In the genomic region with DNA sequence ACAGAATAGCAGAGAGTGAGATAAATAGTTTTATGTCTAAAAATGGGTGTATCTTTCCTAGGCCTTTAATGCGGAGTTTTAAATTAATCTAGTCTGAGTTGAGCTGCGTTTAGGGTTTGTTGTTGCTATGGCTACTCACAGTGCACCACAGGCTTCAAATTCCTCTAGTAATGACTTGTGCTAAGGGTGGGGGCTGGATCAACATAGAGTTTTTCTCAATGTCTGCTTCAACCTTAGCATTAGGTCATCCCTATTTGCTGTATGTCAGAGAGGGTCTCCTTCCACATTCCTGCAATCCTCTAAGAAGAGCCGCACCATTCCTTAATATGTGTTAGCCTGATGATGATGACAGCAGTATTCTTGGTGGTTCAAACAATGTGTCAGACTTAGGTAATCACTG, we compare ENCODE assay signal across 30 cellular contexts.
DNase-seq lines count a peak whose midpoint lies in the region; ATAC-seq, FAIRE-seq and TF ChIP-seq lines count a peak whose summit lies in the region.
"Had no signal": no experiment of that assay in that cellular context is flagged by ENCODE, and none has a peak within 500 bp of the region (broad histone marks: within the 10 kb centered on the region; RNA-seq: fewer than 3 reads in every experiment).

No MANE protein-coding gene starts in this region.

- H4K5ac ChIP-seq in mesendoderm (ENCODE audit: low read length): no peak overlapping the region

- H3K27me3 Mint-ChIP-seq in astrocyte (ENCODE audit: low read depth, unreplicated experiment): peaks cover 3% of the 10 kb centered on the region
- peaks cover 10 to 37% (median 14%) of the 10 kb centered on the region in 5 donors for H3K27me3 Mint-ChIP-seq in naive thymus-derived CD8-positive, alpha-beta T cell

- 37% methylated on average over 3 of the region's 3 CpGs for WGBS in esophagus muscularis mucosa
- no CpG with 5 or more reads among the region's 3 CpGs for WGBS in mesendoderm (ENCODE audit: extremely low coverage, insufficient coverage, low lambda C conversion rate)
- WGBS in tibial nerve, 2 donors: 66 to 69% methylated on average over 3 of the region's 3 CpGs

- H3K4me1 ChIP-seq in astrocyte (ENCODE audit: insufficient read depth, low read length) (peaks cover 5% of the 10 kb centered on the region), esophagus muscularis mucosa (no peaks in the 10 kb centered on the region), mesendoderm (ENCODE audit: control insufficient read depth, low read depth, low read length) (peaks cover 2% of the 10 kb centered on the region), tibial nerve (no peaks in the 10 kb centered on the region)
- H3K4me1 ChIP-seq: ascending aorta, BE2C, esophagus squamous epithelium, tibial artery had no signal

- no peak for ATAC-seq in naive thymus-derived CD8-positive, alpha-beta T cell

- no peaks in the 10 kb centered on the region for H3K27me3 ChIP-seq in astrocyte (ENCODE audit: insufficient read depth, low read length)
- H3K27me3 ChIP-seq in esophagus muscularis mucosa: no peaks in the 10 kb centered on the region
- no peaks in the 10 kb centered on the region for H3K27me3 ChIP-seq in mesendoderm (ENCODE audit: insufficient read depth, low read length, poor library complexity)
- H3K27me3 ChIP-seq in tibial nerve: no peaks in the 10 kb centered on the region
- H3K27me3 ChIP-seq: ascending aorta, BE2C, MG63, ovary had no signal

- peak overlapping the region; percentile 33 for H3K9ac ChIP-seq in astrocyte (ENCODE audit: low read length)
- no peak overlapping the region for H3K9ac ChIP-seq in mesendoderm (ENCODE audit: low read length)
- H3K9ac ChIP-seq: SK-N-SH had no signal

- no peak for TF ChIP-seq CTCF in astrocyte (IDR thresholded peaks at IDR 0.05; ENCODE audit: insufficient read depth, low read depth, low read length)
- TF ChIP-seq CTCF in esophagus muscularis mucosa (IDR thresholded peaks at IDR 0.05): no peak
- TF ChIP-seq CTCF in tibial nerve (IDR thresholded peaks at IDR 0.05): no peak

- H3K4me3 Mint-ChIP-seq in astrocyte (ENCODE audit: unreplicated experiment): no peak overlapping the region
- H3K4me3 Mint-ChIP-seq in naive thymus-derived CD8-positive, alpha-beta T cell: no peak overlapping the region
- H3K4me3 Mint-ChIP-seq: activated naive CD8-positive, alpha-beta T cell treated with anti-CD3 and anti-CD28 coated beads, Interleukin-2, amount 10 ng/mL, durations not matched to agents 7 days and 5 days; activated T-cell treated with anti-CD3 and anti-CD28 coated beads, Interleukin-2, amount 50 U/mL, for 24 hours; immature natural killer cell; nephron had no signal

- peak; percentile 4 for DNase-seq in EH (ENCODE audit: low read depth)
- DNase-seq in astrocyte (ENCODE audit: low read depth): peak; percentile 52
- DNase-seq in esophagus muscularis mucosa (ENCODE audit: extremely low spot score): peak; percentile 8
- DNase-seq in mesendoderm: peak; percentile 91
- DNase-seq in tibial nerve (ENCODE audit: low spot score in 2 of 2): no peak
- no peak for DNase-seq in naive thymus-derived CD8-positive, alpha-beta T cell
- no peak for DNase-seq in HuH-7.5 (ENCODE audit: low spot score)
- no peak for DNase-seq in central memory CD4-positive, alpha-beta T cell
- DNase-seq: activated CD4-positive, alpha-beta T cell treated with anti-CD3 and anti-CD28 coated beads for 48 hours; activated gamma-delta T cell; activated naive CD8-positive, alpha-beta T cell treated with anti-CD3 and anti-CD28 coated beads, Interleukin-2, amount 10 ng/mL, durations not matched to agents 7 days and 5 days; activated T-cell treated with anti-CD3 and anti-CD28 coated beads, Interleukin-2, amount 50 U/mL, for 24 hours; BE2C; effector memory CD4-positive, alpha-beta T cell; esophagus squamous epithelium; foreskin melanocyte; immature natural killer cell; KBM-7; MG63; NCI-H1417; NCI-H2081; NCI-H226; ovary; retina; SK-N-SH; tibial artery had no signal

- no peaks in the 10 kb centered on the region for H3K36me3 Mint-ChIP-seq in astrocyte (ENCODE audit: low read depth, unreplicated experiment)
- peaks cover 0 to 12% (median 0%) of the 10 kb centered on the region in 3 donors for H3K36me3 Mint-ChIP-seq in naive thymus-derived CD8-positive, alpha-beta T cell
- H3K36me3 Mint-ChIP-seq: activated naive CD8-positive, alpha-beta T cell treated with anti-CD3 and anti-CD28 coated beads, Interleukin-2, amount 10 ng/mL, durations not matched to agents 7 days and 5 days had no signal

- H3K4me2 ChIP-seq in astrocyte (ENCODE audit: low read length): peak overlapping the region; percentile 32
- H3K4me2 ChIP-seq in mesendoderm (ENCODE audit: low read length): no peak overlapping the region
- H3K4me2 ChIP-seq: SK-N-SH had no signal

- H4K20me1 ChIP-seq in astrocyte (ENCODE audit: insufficient read depth, low read length): no peaks in the 10 kb centered on the region

- intact Hi-C loops in esophagus muscularis mucosa (cut with DNase I): no loop called here

- no peaks in the 10 kb centered on the region for H3K79me1 ChIP-seq in mesendoderm (ENCODE audit: low read length)

- no peak overlapping the region for H2AK5ac ChIP-seq in mesendoderm (ENCODE audit: low read length)

- no peak overlapping the region for H3K18ac ChIP-seq in mesendoderm (ENCODE audit: low read length)

- H2BK120ac ChIP-seq in mesendoderm (ENCODE audit: low read depth, low read length): no peak overlapping the region

- no peak overlapping the region for H4K8ac ChIP-seq in mesendoderm (ENCODE audit: low read depth, low read length)

- H3K56ac ChIP-seq in mesendoderm (ENCODE audit: low read length): peak overlapping the region; percentile 15

- H3K23ac ChIP-seq in mesendoderm (ENCODE audit: low read length): no peak overlapping the region

- no peak for TF ChIP-seq POLR2A in esophagus muscularis mucosa (IDR thresholded peaks at IDR 0.05; ENCODE audit: low read depth)
- no peak for TF ChIP-seq POLR2A in tibial nerve (IDR thresholded peaks at IDR 0.05)

- TF ChIP-seq EP300 in esophagus muscularis mucosa (IDR thresholded peaks at IDR 0.05): no peak
- no peak for TF ChIP-seq EP300 in tibial nerve (IDR thresholded peaks at IDR 0.05)

- no peak overlapping the region for H2BK5ac ChIP-seq in mesendoderm (ENCODE audit: low read length)

- peaks cover 9% of the 10 kb centered on the region for H3K4me1 Mint-ChIP-seq in astrocyte (ENCODE audit: low read depth, unreplicated experiment)
- no peaks in the 10 kb centered on the region for H3K4me1 Mint-ChIP-seq in naive thymus-derived CD8-positive, alpha-beta T cell
- H3K4me1 Mint-ChIP-seq: activated naive CD8-positive, alpha-beta T cell treated with anti-CD3 and anti-CD28 coated beads, Interleukin-2, amount 10 ng/mL, durations not matched to agents 7 days and 5 days; immature natural killer cell; nephron had no signal

- H3K27ac ChIP-seq in astrocyte (ENCODE audit: low read depth, low read length) (peak overlapping the region; percentile 47), esophagus muscularis mucosa (replicated peaks in 1 of 4) (no peak overlapping the region), mesendoderm (ENCODE audit: low read depth, low read length) (no peak overlapping the region), tibial nerve (no peak overlapping the region)
- H3K27ac ChIP-seq: ascending aorta, esophagus squamous epithelium, ovary, tibial artery had no signal

- POLR2A ChIA-PET in naive thymus-derived CD8-positive, alpha-beta T cell (lab: Charles Lee): no interaction called here

- peaks cover 5% of the 10 kb centered on the region for H3K9me3 Mint-ChIP-seq in astrocyte (ENCODE audit: unreplicated experiment)
- H3K9me3 Mint-ChIP-seq in naive thymus-derived CD8-positive, alpha-beta T cell: peaks cover 0 to 4% (median 0%) of the 10 kb centered on the region in 9 donors
- H3K9me3 Mint-ChIP-seq: activated naive CD8-positive, alpha-beta T cell treated with anti-CD3 and anti-CD28 coated beads, Interleukin-2, amount 10 ng/mL, durations not matched to agents 7 days and 5 days; activated T-cell treated with anti-CD3 and anti-CD28 coated beads, Interleukin-2, amount 50 U/mL, for 24 hours; nephron had no signal

- H3K9me3 ChIP-seq in astrocyte (ENCODE audit: insufficient read depth, low read depth, low read length) (no peaks in the 10 kb centered on the region), esophagus muscularis mucosa (no peaks in the 10 kb centered on the region), tibial nerve (no peaks in the 10 kb centered on the region)
- H3K9me3 ChIP-seq: ascending aorta, BE2C, esophagus squamous epithelium, MG63, ovary, SK-N-SH, tibial artery had no signal

- no peak overlapping the region for H3K4ac ChIP-seq in mesendoderm (ENCODE audit: low read depth, low read length)

- H3K79me2 ChIP-seq in astrocyte (ENCODE audit: insufficient read depth, low read length) (no peaks in the 10 kb centered on the region), mesendoderm (ENCODE audit: control insufficient read depth, insufficient read depth, low read length) (no peaks in the 10 kb centered on the region)

- H3K27ac Mint-ChIP-seq in astrocyte (ENCODE audit: unreplicated experiment): peak overlapping the region; percentile 78
- H3K27ac Mint-ChIP-seq in naive thymus-derived CD8-positive, alpha-beta T cell: no peak overlapping the region
- H3K27ac Mint-ChIP-seq: activated naive CD8-positive, alpha-beta T cell treated with anti-CD3 and anti-CD28 coated beads, Interleukin-2, amount 10 ng/mL, durations not matched to agents 7 days and 5 days; activated T-cell treated with anti-CD3 and anti-CD28 coated beads, Interleukin-2, amount 50 U/mL, for 24 hours; immature natural killer cell; nephron had no signal

- H3K4me3 ChIP-seq in astrocyte (ENCODE audit: insufficient read depth, low read depth, low read length) (no peak overlapping the region), esophagus muscularis mucosa (no peak overlapping the region), mesendoderm (ENCODE audit: low read length) (no peak overlapping the region), tibial nerve (no peak overlapping the region)
- H3K4me3 ChIP-seq: ascending aorta, esophagus squamous epithelium, MG63, ovary, tibial artery had no signal

- no peaks in the 10 kb centered on the region for H3K36me3 ChIP-seq in astrocyte (ENCODE audit: insufficient read depth, low read length)
- no peaks in the 10 kb centered on the region for H3K36me3 ChIP-seq in esophagus muscularis mucosa
- no peaks in the 10 kb centered on the region for H3K36me3 ChIP-seq in mesendoderm (ENCODE audit: control insufficient read depth, insufficient read depth, low read length)
- no peaks in the 10 kb centered on the region for H3K36me3 ChIP-seq in tibial nerve
- H3K36me3 ChIP-seq: ascending aorta, BE2C, esophagus squamous epithelium, MG63, ovary, tibial artery had no signal

- no peak for FAIRE-seq in astrocyte (lab: Jason Lieb, UNC)
- FAIRE-seq: colon, H54 had no signal

- H2AFZ ChIP-seq in astrocyte (ENCODE audit: low read depth, low read length): peak overlapping the region; percentile 34

- H2BK15ac ChIP-seq in mesendoderm (replicated peaks; ENCODE audit: low read depth): no peak overlapping the region

Comparison
In these comparisons a context has a peak if more than half of its experiments do, and no peak if none do; other contexts are left out.
1. DNase-seq: peak in EH (single experiment), astrocyte (single experiment), esophagus muscularis mucosa (single experiment) and mesendoderm (single experiment); none in tibial nerve (0 of 2), naive thymus-derived CD8-positive, alpha-beta T cell (0 of 10), HuH-7.5 (single experiment) and central memory CD4-positive, alpha-beta T cell (single experiment).